In genomic region chr12:50215033-50215432, GRCh38 we compare ENCODE assay signal across 16 cellular contexts. TPM values are rescaled to one million over a fixed set of nuclear protein-coding genes. Genes with fewer than 3 reads are reported as not detected.
DNase-seq lines count a peak whose midpoint lies in the region; ATAC-seq, FAIRE-seq and TF ChIP-seq lines count a peak whose summit lies in the region.
"Had no signal": no experiment of that assay in that cellular context is flagged by ENCODE, and none has a peak within 500 bp of the region (broad histone marks: within the 10 kb centered on the region; RNA-seq: fewer than 3 reads in every experiment).

No MANE protein-coding gene starts in this region.

- no peak overlapping the region for H2AFZ ChIP-seq in astrocyte (ENCODE audit: low read depth, low read length)
- H2AFZ ChIP-seq in keratinocyte (ENCODE audit: control insufficient read depth, low read length) = no peak overlapping the region

- no peaks in the 10 kb centered on the region for H3K9me3 Mint-ChIP-seq in astrocyte (ENCODE audit: unreplicated experiment)
- H3K9me3 Mint-ChIP-seq: stimulated activated naive CD8-positive, alpha-beta T cell treated with anti-CD3 and anti-CD28 coated beads, Interleukin-15, amount 100 ng/mL, for 72 hours had no signal

- no peaks in the 10 kb centered on the region for H3K9me1 ChIP-seq in keratinocyte (ENCODE audit: control insufficient read depth, extremely low read depth, insufficient read depth, low read length)

- H3K79me2 ChIP-seq in astrocyte (ENCODE audit: insufficient read depth, low read length) (peaks cover 95% of the 10 kb centered on the region), keratinocyte (ENCODE audit: control insufficient read depth, insufficient read depth, low read length) (peaks cover 91% of the 10 kb centered on the region)

- peaks cover 31% of the 10 kb centered on the region for H3K36me3 ChIP-seq in astrocyte (ENCODE audit: insufficient read depth, low read length)
- H3K36me3 ChIP-seq in keratinocyte (ENCODE audit: control insufficient read depth in 2 of 2, extremely low read depth in 1 of 2, insufficient read depth in 2 of 2, low read length in 2 of 2) = peaks cover 9 to 19% of the 10 kb centered on the region in 2 experiments
- H3K36me3 ChIP-seq: vagina had no signal

- H3K4me1 Mint-ChIP-seq in astrocyte (ENCODE audit: low read depth, unreplicated experiment) = peaks cover 32% of the 10 kb centered on the region

- peaks cover 87% of the 10 kb centered on the region for H4K20me1 ChIP-seq in astrocyte (ENCODE audit: insufficient read depth, low read length)
- H4K20me1 ChIP-seq in keratinocyte (ENCODE audit: control insufficient read depth, extremely low read depth, insufficient read depth, low read length) = peaks cover 10% of the 10 kb centered on the region

- H3K27ac Mint-ChIP-seq in astrocyte (ENCODE audit: unreplicated experiment) = no peak overlapping the region
- H3K27ac Mint-ChIP-seq: stimulated activated naive CD8-positive, alpha-beta T cell treated with anti-CD3 and anti-CD28 coated beads, Interleukin-15, amount 100 ng/mL, for 72 hours had no signal

- H3K27me3 ChIP-seq in astrocyte (ENCODE audit: insufficient read depth, low read length) (no peaks in the 10 kb centered on the region), keratinocyte (ENCODE audit: control insufficient read depth, extremely low read depth, insufficient read depth, low read length) (no peaks in the 10 kb centered on the region)
- H3K27me3 ChIP-seq: vagina had no signal

- peak overlapping the region; percentile 47 for H3K4me2 ChIP-seq in astrocyte (ENCODE audit: low read length)
- H3K4me2 ChIP-seq in keratinocyte (ENCODE audit: control insufficient read depth, extremely low read depth, insufficient read depth, low read depth, low read length) = peak overlapping the region; percentile 49

- H3K9me3 ChIP-seq in astrocyte (ENCODE audit: insufficient read depth, low read depth, low read length) (no peaks in the 10 kb centered on the region), keratinocyte (ENCODE audit: control insufficient read depth, low read depth, low read length) (no peaks in the 10 kb centered on the region)
- H3K9me3 ChIP-seq: vagina had no signal

- no peak overlapping the region for H3K9ac ChIP-seq in astrocyte (ENCODE audit: low read length)
- H3K9ac ChIP-seq in keratinocyte (ENCODE audit: control insufficient read depth, extremely low read depth, insufficient read depth, low read length) = peak overlapping the region; percentile 22

- DNase-seq in EH (ENCODE audit: low read depth) (peak; percentile 73), M059J (ENCODE audit: low read depth) (peak; percentile 54), astrocyte (ENCODE audit: low read depth) (peak; percentile 70), keratinocyte (ENCODE audit: low read depth, low spot score) (no peak), NK-92 (lab: John Stamatoyannopoulos, UW; ENCODE audit: unreplicated experiment) (no peak)
- DNase-seq: activated CD4-positive, alpha-beta T cell treated with anti-CD3 and anti-CD28 coated beads for 4 hours; activated naive CD4-positive, alpha-beta T cell; GDM1; NCI-H446; OCI-M1; stimulated activated naive CD8-positive, alpha-beta T cell treated with anti-CD3 and anti-CD28 coated beads, Interleukin-15, amount 100 ng/mL, for 72 hours had no signal

- no peak overlapping the region for H3K4me3 Mint-ChIP-seq in astrocyte (ENCODE audit: unreplicated experiment)
- H3K4me3 Mint-ChIP-seq: stimulated activated naive CD8-positive, alpha-beta T cell treated with anti-CD3 and anti-CD28 coated beads, Interleukin-15, amount 100 ng/mL, for 72 hours had no signal

- no peaks in the 10 kb centered on the region for H3K27me3 Mint-ChIP-seq in astrocyte (ENCODE audit: low read depth, unreplicated experiment)
- H3K27me3 Mint-ChIP-seq: stimulated activated naive CD8-positive, alpha-beta T cell treated with anti-CD3 and anti-CD28 coated beads, Interleukin-15, amount 100 ng/mL, for 72 hours had no signal

- ATAC-seq in GM21515 (IDR thresholded peaks at IDR 0.05; ENCODE audit: unreplicated experiment) (no peak), HG03571 (IDR thresholded peaks at IDR 0.05; ENCODE audit: unreplicated experiment) (no peak)
- ATAC-seq: esophagus mucosa; stimulated activated naive CD8-positive, alpha-beta T cell treated with anti-CD3 and anti-CD28 coated beads, Interleukin-15, amount 100 ng/mL, for 72 hours had no signal

- H3K36me3 Mint-ChIP-seq in astrocyte (ENCODE audit: low read depth, unreplicated experiment) = peaks cover 19% of the 10 kb centered on the region

- no peak for FAIRE-seq in astrocyte (lab: Jason Lieb, UNC)
- FAIRE-seq in keratinocyte (lab: Jason Lieb, UNC) = no peak

- H3K4me3 ChIP-seq in astrocyte (ENCODE audit: insufficient read depth, low read depth, low read length) (peak overlapping the region; percentile 13), keratinocyte (ENCODE audit: control insufficient read depth in 2 of 3, extremely low read depth in 1 of 3, insufficient read depth in 2 of 3, low read depth in 1 of 3, low read length in 3 of 3) (peak overlapping the region; percentile 16 to 62 (median 16))
- H3K4me3 ChIP-seq: lung, vagina had no signal

- H3K4me1 ChIP-seq in astrocyte (ENCODE audit: insufficient read depth, low read length) = peaks cover 30% of the 10 kb centered on the region
- H3K4me1 ChIP-seq in keratinocyte (ENCODE audit: control insufficient read depth, extremely low read depth, insufficient read depth, low read length) = peaks cover 70% of the 10 kb centered on the region

- TF ChIP-seq CTCF in astrocyte (IDR thresholded peaks at IDR 0.05; ENCODE audit: insufficient read depth, low read depth, low read length) (no peak), keratinocyte (optimal IDR thresholded peaks at IDR 0.05 in 1 of 3, IDR thresholded peaks at IDR 0.05 in 1 of 3, conservative IDR thresholded peaks at IDR 0.05 in 1 of 3; ENCODE audit: extremely low read depth in 1 of 3, insufficient read depth in 2 of 3, low read length in 3 of 3) (no peak)

- H3K27ac ChIP-seq in astrocyte (ENCODE audit: low read depth, low read length) = no peak overlapping the region
- peak overlapping the region; percentile 52 for H3K27ac ChIP-seq in keratinocyte (ENCODE audit: control insufficient read depth, insufficient read depth, low read length)
- H3K27ac ChIP-seq: vagina had no signal

- dilution Hi-C loops in keratinocyte (cut with MboI; ENCODE audit: extremely low pct_ligation_motif_present, low sequenced_read_pairs) = no loop called here

RNA-seq across cellular contexts. Expression of gene CERS5, which starts 47.9 kb away (rescaled TPM):
- 26.1 and 28.9 TPM in 2 replicates for total RNA-seq in M059J (2014; rRNA removed; shearing (Covaris generic))
- 115 and 118 TPM in 2 replicates for total RNA-seq in astrocyte
- 50.6 to 72.3 TPM (median 61.4 TPM) in 3 replicates for polyA plus RNA-seq in keratinocyte
- polyA plus RNA-seq in keratinocyte (2011; ENCODE audit: low read depth) = 16.5 TPM
- 34.2 and 52.2 TPM in 2 replicates for polyA plus RNA-seq in keratinocyte (2011; cell fraction: cytosol; rRNA removed)
- polyA plus RNA-seq in keratinocyte (2011; cell fraction: nucleus; rRNA removed) = 134 and 136 TPM in 2 replicates
- polyA plus RNA-seq in keratinocyte (2012; ENCODE audit: low replicate concordance) = 22.1 and 30.6 TPM in 2 replicates
- polyA minus RNA-seq in keratinocyte = 34.1 to 97.0 TPM (median 89.8 TPM) in 3 replicates
- 36.1 TPM for polyA minus RNA-seq in keratinocyte (2011; cell fraction: cytosol; rRNA and poly(A)+ RNA removed)
- 43.4 and 81.5 TPM in 2 replicates for polyA minus RNA-seq in keratinocyte (2011; cell fraction: nucleus; rRNA and poly(A)+ RNA removed)

Comparison
In these comparisons a context has a peak if more than half of its experiments do, and no peak if none do; other contexts are left out.
1. DNase-seq: peak in EH (single experiment), M059J (single experiment) and astrocyte (single experiment); none in keratinocyte (single experiment) and NK-92 (single experiment).